15 cellular contexts compared by ENCODE assay signal in the genomic region with DNA sequence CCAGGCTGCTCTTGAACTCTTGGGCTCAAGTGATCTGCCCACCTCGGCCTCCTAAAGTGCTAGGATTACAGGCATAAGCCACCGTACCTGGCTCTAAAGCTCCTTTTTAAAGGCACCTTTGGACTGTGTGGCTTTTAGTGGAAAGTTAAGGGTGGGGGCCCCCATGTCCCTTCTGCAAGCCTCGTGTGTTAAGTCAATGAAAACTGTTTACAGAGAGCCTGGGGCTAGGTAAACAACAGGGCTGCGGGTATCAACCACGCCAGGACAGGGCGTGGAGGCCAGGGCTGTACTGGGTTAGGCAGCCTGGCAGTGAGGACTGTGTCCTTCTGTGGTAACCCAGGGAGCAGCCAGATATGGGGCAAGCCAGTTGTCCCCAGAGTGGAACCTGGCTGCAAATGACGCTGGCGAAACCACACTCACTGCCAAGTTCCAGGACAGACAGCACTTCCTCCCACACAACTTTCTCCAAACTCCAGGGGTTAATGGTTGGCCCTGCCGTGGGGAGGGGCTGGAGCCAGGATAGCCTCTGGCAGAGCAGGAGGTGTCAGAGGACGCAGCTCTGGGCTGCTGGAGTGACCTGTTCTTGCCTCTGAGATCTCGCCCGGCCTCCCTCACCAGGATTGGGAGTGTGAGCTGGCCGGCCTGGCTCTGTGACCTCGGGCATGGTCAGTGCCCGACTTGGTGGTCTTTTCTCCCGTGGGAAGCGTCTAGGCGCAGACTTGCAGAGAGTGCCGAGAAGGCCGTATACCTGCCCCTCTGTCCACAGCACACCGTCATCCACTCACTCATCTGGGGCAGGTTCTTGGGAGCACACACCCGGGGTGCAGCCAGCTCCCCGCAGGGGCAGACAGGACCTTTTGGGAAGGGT. TPM values are rescaled to one million over a fixed set of nuclear protein-coding genes. Genes with fewer than 3 reads are reported as not detected.
DNase-seq lines count a peak whose midpoint lies in the region; ATAC-seq, FAIRE-seq and TF ChIP-seq lines count a peak whose summit lies in the region.
"Had no signal": no experiment of that assay in that cellular context is flagged by ENCODE, and none has a peak within 500 bp of the region (broad histone marks: within the 10 kb centered on the region; RNA-seq: fewer than 3 reads in every experiment).

No MANE protein-coding gene starts in this region.

- H3K4me1 ChIP-seq in body of pancreas (peaks cover 18% of the 10 kb centered on the region), mucosa of descending colon (ENCODE audit: low read depth) (peaks cover 30% of the 10 kb centered on the region)

- no peaks in the 10 kb centered on the region for H3K27me3 ChIP-seq in body of pancreas

- intact Hi-C loops in natural killer cell (cut with micrococcal nuclease): no loop called here
- intact Hi-C loops in body of pancreas (cut with DNase I): no loop called here
- intact Hi-C loops in mucosa of descending colon (cut with DNase I, micrococcal nuclease): no loop called here

- H3K36me3 ChIP-seq in body of pancreas (replicated peaks in 1 of 2; ENCODE audit: insufficient read depth in 1 of 2, low read depth in 2 of 2): no peaks in the 10 kb centered on the region
- no peaks in the 10 kb centered on the region for H3K36me3 ChIP-seq in mucosa of descending colon (ENCODE audit: low read depth)
- H3K36me3 ChIP-seq: neural progenitor cell had no signal

- DNase-seq in natural killer cell: no peak
- no peak for DNase-seq in natural killer cell treated with Interleukin-12 subunit alpha and Interleukin-12 subunit beta and Interleukin-15 and Interleukin-18, amount 100 ng/mL, for 72 hours (ENCODE audit: low spot score)
- peak in 3 of 4 donors; percentile 19 to 50 (median 40) for DNase-seq in body of pancreas
- peak; percentile 33 to 64 (median 54) for DNase-seq in mucosa of descending colon
- DNase-seq in type B pancreatic cell (ENCODE audit: extremely low spot score, unreplicated experiment): peak; percentile 68
- DNase-seq in GM12892 (ENCODE audit: insufficient read length): no peak
- DNase-seq: activated B cell treated with CpG ODN at 0.5 μM for 24 hours, amniotic stem cell, DMS79, GOT3, NCI-H1105 treated with DMSO at 0.1 percent for 48 hours had no signal

- H3K9me3 ChIP-seq in body of pancreas: no peaks in the 10 kb centered on the region
- H3K9me3 ChIP-seq in mucosa of descending colon: no peaks in the 10 kb centered on the region

- no peaks in the 10 kb centered on the region for H3K36me3 Mint-ChIP-seq in natural killer cell
- no peaks in the 10 kb centered on the region for H3K36me3 Mint-ChIP-seq in natural killer cell treated with Interleukin-12 subunit alpha and Interleukin-12 subunit beta and Interleukin-15 and Interleukin-18, amount 100 ng/mL, for 72 hours
- no peaks in the 10 kb centered on the region for H3K36me3 Mint-ChIP-seq in type B pancreatic cell

- 53 to 54% methylated on average over 9 to 23 of the region's 23 CpGs for WGBS in body of pancreas, 2 donors

- H3K4me3 Mint-ChIP-seq in natural killer cell: peak overlapping the region; percentile 49
- H3K4me3 Mint-ChIP-seq in natural killer cell treated with Interleukin-12 subunit alpha and Interleukin-12 subunit beta and Interleukin-15 and Interleukin-18, amount 100 ng/mL, for 72 hours: no peak overlapping the region
- no peak overlapping the region for H3K4me3 Mint-ChIP-seq in type B pancreatic cell
- H3K4me3 Mint-ChIP-seq: neural progenitor cell had no signal

- peak overlapping the region in 2 of 4 donors; percentile 36 to 39 for H3K27ac ChIP-seq in body of pancreas
- H3K27ac ChIP-seq: neural progenitor cell had no signal

- peaks cover 26 to 36% of the 10 kb centered on the region in 2 donors for H3K4me1 Mint-ChIP-seq in natural killer cell
- peaks cover 14 to 17% of the 10 kb centered on the region in 2 donors for H3K4me1 Mint-ChIP-seq in natural killer cell treated with Interleukin-12 subunit alpha and Interleukin-12 subunit beta and Interleukin-15 and Interleukin-18, amount 100 ng/mL, for 72 hours (ENCODE audit: low read depth in 2 of 2)
- H3K4me1 Mint-ChIP-seq in type B pancreatic cell (ENCODE audit: unreplicated experiment): no peaks in the 10 kb centered on the region

- H3K4me3 ChIP-seq in body of pancreas (no peak overlapping the region), mucosa of descending colon (no peak overlapping the region)
- H3K4me3 ChIP-seq: neural progenitor cell had no signal

- TF ChIP-seq POLR2A in body of pancreas (IDR thresholded peaks at IDR 0.05) (no peak), GM12892 (IDR thresholded peaks at IDR 0.05; ENCODE audit: low read depth, low read length) (no peak)

- FAIRE-seq in GM12892 (lab: Jason Lieb, UNC): no peak
- FAIRE-seq: GM12891 had no signal

- ATAC-seq in natural killer cell (no peak), body of pancreas (peak; percentile 47), mucosa of descending colon (peak; percentile 44), GM21381 (IDR thresholded peaks at IDR 0.05; ENCODE audit: unreplicated experiment) (no peak), HG02610 (IDR thresholded peaks at IDR 0.05; ENCODE audit: unreplicated experiment) (no peak)
- ATAC-seq in natural killer cell treated with Interleukin-12 subunit alpha and Interleukin-12 subunit beta and Interleukin-15 and Interleukin-18, amount 100 ng/mL, for 72 hours: no peak

- no peak for TF ChIP-seq CTCF in natural killer cell (IDR thresholded peaks at IDR 0.05)
- TF ChIP-seq CTCF in body of pancreas (IDR thresholded peaks at IDR 0.05): no peak
- no peak for TF ChIP-seq CTCF in mucosa of descending colon (IDR thresholded peaks at IDR 0.05)
- no peak for TF ChIP-seq CTCF in type B pancreatic cell (conservative IDR thresholded peaks at IDR 0.05)

- no peaks in the 10 kb centered on the region for H3K27me3 Mint-ChIP-seq in natural killer cell (ENCODE audit: low read depth in 2 of 2)
- no peaks in the 10 kb centered on the region for H3K27me3 Mint-ChIP-seq in natural killer cell treated with Interleukin-12 subunit alpha and Interleukin-12 subunit beta and Interleukin-15 and Interleukin-18, amount 100 ng/mL, for 72 hours
- no peaks in the 10 kb centered on the region for H3K27me3 Mint-ChIP-seq in type B pancreatic cell
- H3K27me3 Mint-ChIP-seq: activated B cell treated with CpG ODN at 0.5 μM for 24 hours had no signal

- no peak overlapping the region for H3K27ac Mint-ChIP-seq in natural killer cell
- no peak overlapping the region for H3K27ac Mint-ChIP-seq in natural killer cell treated with Interleukin-12 subunit alpha and Interleukin-12 subunit beta and Interleukin-15 and Interleukin-18, amount 100 ng/mL, for 72 hours
- peak overlapping the region; percentile 48 for H3K27ac Mint-ChIP-seq in type B pancreatic cell
- H3K27ac Mint-ChIP-seq: neural progenitor cell had no signal

- H3K9me3 Mint-ChIP-seq in natural killer cell (no peaks in the 10 kb centered on the region), type B pancreatic cell (no peaks in the 10 kb centered on the region)
- H3K9me3 Mint-ChIP-seq in natural killer cell treated with Interleukin-12 subunit alpha and Interleukin-12 subunit beta and Interleukin-15 and Interleukin-18, amount 100 ng/mL, for 72 hours: no peaks in the 10 kb centered on the region
- H3K9me3 Mint-ChIP-seq: activated B cell treated with CpG ODN at 0.5 μM for 24 hours, neural progenitor cell had no signal

RNA-seq across cellular contexts. Expression of a gene that starts 3.2 kb away (rescaled TPM):
- total RNA-seq in natural killer cell: 10 to 100 TPM; 22.3 to 24.0 (median 23.8) TPM
- total RNA-seq in natural killer cell treated with Interleukin-12 subunit alpha and Interleukin-12 subunit beta and Interleukin-15 and Interleukin-18, amount 100 ng/mL, for 72 hours: 100 to 1,000 TPM in 1 of 2 donors, 10 to 100 TPM in 1; 34.9 to 100 TPM
- 1 to 10 TPM in 1 of 2 donors, under 1 TPM in 1; 0.78 to 4.9 TPM for total RNA-seq in body of pancreas
- 10 to 100 TPM in 1 of 3 donors, 1 to 10 TPM in 2; 4.8 to 22.2 (median 6.4) TPM for total RNA-seq in mucosa of descending colon
- 3.9 and 5.6 TPM in 2 replicates for total RNA-seq in type B pancreatic cell (ENCODE audit: low replicate concordance)
- 45.0 TPM for polyA plus RNA-seq in GM12892 (2012; ENCODE audit: missing spikeins)

RNA-seq across cellular contexts. Expression of a gene that starts 17.8 kb away (rescaled TPM):
- total RNA-seq in natural killer cell (10 to 100 TPM; 45.1 to 60.1 (median 53.1) TPM), body of pancreas (10 to 100 TPM; 26.2 to 29.7 TPM), mucosa of descending colon (10 to 100 TPM; 32.6 to 37.1 (median 34.2) TPM), type B pancreatic cell (ENCODE audit: low replicate concordance) (55.8 and 68.7 TPM in 2 replicates)
- 10 to 100 TPM; 34.9 to 35.5 TPM for total RNA-seq in natural killer cell treated with Interleukin-12 subunit alpha and Interleukin-12 subunit beta and Interleukin-15 and Interleukin-18, amount 100 ng/mL, for 72 hours
- polyA plus RNA-seq in GM12892 (2012; ENCODE audit: missing spikeins): 24.1 TPM

RNA-seq across cellular contexts. Expression of a gene that starts 29.4 kb away (rescaled TPM):
- total RNA-seq in natural killer cell (100 to 1,000 TPM in 1 of 3 donors, 10 to 100 TPM in 2; 79.5 to 116 (median 83.4) TPM), body of pancreas (10 to 100 TPM; 38.4 to 51.7 TPM), mucosa of descending colon (10 to 100 TPM; 53.4 to 72.5 (median 67.4) TPM), type B pancreatic cell (ENCODE audit: low replicate concordance) (49.7 and 58.1 TPM in 2 replicates)
- 10 to 100 TPM; 57.6 to 81.1 TPM for total RNA-seq in natural killer cell treated with Interleukin-12 subunit alpha and Interleukin-12 subunit beta and Interleukin-15 and Interleukin-18, amount 100 ng/mL, for 72 hours
- 26.5 TPM for polyA plus RNA-seq in GM12892 (2012; ENCODE audit: missing spikeins)

RNA-seq across cellular contexts. Expression of a gene that starts 51.0 kb away (rescaled TPM):
- total RNA-seq in natural killer cell (not detected), body of pancreas (not detected), mucosa of descending colon (not detected), type B pancreatic cell (ENCODE audit: low replicate concordance) (not detected in 2 replicates)
- not detected for total RNA-seq in natural killer cell treated with Interleukin-12 subunit alpha and Interleukin-12 subunit beta and Interleukin-15 and Interleukin-18, amount 100 ng/mL, for 72 hours
- not detected for polyA plus RNA-seq in GM12892 (2012; ENCODE audit: missing spikeins)
- total RNA-seq: activated B cell treated with CpG ODN at 0.5 μM for 24 hours had no signal

Comparison
In these comparisons a context has a peak if more than half of its experiments do, and no peak if none do; other contexts are left out.
1. ATAC-seq: peak in body of pancreas (single experiment) and mucosa of descending colon (single experiment); none in natural killer cell (0 of 3), natural killer cell treated with Interleukin-12 subunit alpha and Interleukin-12 subunit beta and Interleukin-15 and Interleukin-18, amount 100 ng/mL, for 72 hours (0 of 2), GM21381 (single experiment) and HG02610 (single experiment).
2. DNase-seq: peak in body of pancreas (3 of 4), mucosa of descending colon (3 of 3) and type B pancreatic cell (single experiment); none in natural killer cell (single experiment), natural killer cell treated with Interleukin-12 subunit alpha and Interleukin-12 subunit beta and Interleukin-15 and Interleukin-18, amount 100 ng/mL, for 72 hours (single experiment) and GM12892 (single experiment).